Comparison of ENCODE assay signal across 9 cellular contexts in genomic region chr2:196131949-196132925, GRCh38. TPM values are rescaled to one million over a fixed set of nuclear protein-coding genes. Genes with fewer than 3 reads are reported as not detected.
DNase-seq lines count a peak whose midpoint lies in the region; TF ChIP-seq lines count a peak whose summit lies in the region.
"Had no signal": no experiment of that assay in that cellular context is flagged by ENCODE, and none has a peak within 500 bp of the region (broad histone marks: within the 10 kb centered on the region; RNA-seq: fewer than 3 reads in every experiment).

No MANE protein-coding gene starts in this region.

- peak; percentile 15 for TF ChIP-seq POLR2A in transverse colon (IDR thresholded peaks at IDR 0.05)

- no peak overlapping the region for H3K4me3 ChIP-seq in transverse colon

- H3K36me3 ChIP-seq in transverse colon = peaks cover 0 to 24% (median 4%) of the 10 kb centered on the region in 4 donors
- H3K36me3 ChIP-seq: WERI-Rb-1 had no signal

- WGBS in transverse colon (ENCODE audit: low coverage in 1 of 2), 2 donors = 84 to 93% methylated on average over 4 to 5 of the region's 5 CpGs

- peaks cover 12% of the 10 kb centered on the region for H3K4me1 Mint-ChIP-seq in chondrocyte (ENCODE audit: low read depth)

- TF ChIP-seq EP300 in transverse colon (IDR thresholded peaks at IDR 0.05; ENCODE audit: low read depth) = no peak

- no peak for TF ChIP-seq CTCF in transverse colon (IDR thresholded peaks at IDR 0.05)
- no peak for TF ChIP-seq CTCF in chondrocyte (IDR thresholded peaks at IDR 0.05)

- no peaks in the 10 kb centered on the region for H3K27me3 ChIP-seq in transverse colon

- intact Hi-C loops in transverse colon (cut with DNase I; ENCODE audit: low total_unique reads) = no loop called here

- no peaks in the 10 kb centered on the region for H3K4me1 ChIP-seq in transverse colon

- peak; percentile 4 to 40 (median 12) for DNase-seq in activated CD4-positive, CD25-positive, alpha-beta regulatory T cell (lab: John Stamatoyannopoulos, UW)
- no peak for DNase-seq in activated CD4-positive, CD25-positive, alpha-beta regulatory T cell treated with anti-CD3 and anti-CD28 coated beads, Interleukin-2, amount 50 U/mL, for 72 hours
- DNase-seq in activated CD4-positive, alpha-beta T cell treated with anti-CD3 and anti-CD28 coated beads, Interleukin-2, amount 50 U/mL, for 1 hour = peak; percentile 42
- DNase-seq in fibroblast of peridontal ligament (ENCODE audit: extremely low read depth) (peak; percentile 37), transverse colon (no peak), COLO829 (ENCODE audit: low spot score) (no peak), nucleus accumbens (lab: John Stamatoyannopoulos, UW) (no peak), chondrocyte (ENCODE audit: low spot score) (no peak)

- H3K27me3 Mint-ChIP-seq in chondrocyte (ENCODE audit: low read depth) = no peaks in the 10 kb centered on the region

- no peak overlapping the region for H3K4me3 Mint-ChIP-seq in chondrocyte (ENCODE audit: unreplicated experiment)

- peaks cover 25% of the 10 kb centered on the region for H3K9me3 Mint-ChIP-seq in chondrocyte (ENCODE audit: low read depth)

- peaks cover 28% of the 10 kb centered on the region for H3K36me3 Mint-ChIP-seq in chondrocyte (ENCODE audit: low read depth)

- in situ Hi-C loops in transverse colon (cut with MboI; ENCODE audit: low pct_ligation_motif_present in 1 of 4, low pct_unique_long_range_greater_than_20kb in 1 of 4, low sequenced_read_pairs in 3 of 4) = no loop called here

- no peak overlapping the region for H3K27ac Mint-ChIP-seq in chondrocyte (ENCODE audit: unreplicated experiment)

- peaks cover 34 to 48% of the 10 kb centered on the region in 2 donors for H3K9me3 ChIP-seq in transverse colon

- no peak overlapping the region for H3K27ac ChIP-seq in transverse colon
- H3K27ac ChIP-seq: WERI-Rb-1 had no signal

RNA-seq across cellular contexts. Expression of gene STK17B, which starts 39.1 kb away (rescaled TPM):
- total RNA-seq in transverse colon (10 to 100 TPM; 16.7 to 80.3 (median 67.3) TPM), chondrocyte (35.4 to 50.2 TPM (median 37.2 TPM) in 3 replicates)

Comparison
In these comparisons a context has a peak if more than half of its experiments do, and no peak if none do; other contexts are left out.
1. DNase-seq: peak in activated CD4-positive, CD25-positive, alpha-beta regulatory T cell (4 of 4), activated CD4-positive, alpha-beta T cell treated with anti-CD3 and anti-CD28 coated beads, Interleukin-2, amount 50 U/mL, for 1 hour (single experiment) and fibroblast of peridontal ligament (single experiment); none in activated CD4-positive, CD25-positive, alpha-beta regulatory T cell treated with anti-CD3 and anti-CD28 coated beads, Interleukin-2, amount 50 U/mL, for 72 hours (single experiment), transverse colon (single experiment), COLO829 (single experiment), nucleus accumbens (0 of 56) and chondrocyte (single experiment).